In genomic region chr4:86892639-86892965, GRCh38 we compare ENCODE assay signal across 8 cellular contexts. TPM values are rescaled to one million over a fixed set of nuclear protein-coding genes. Genes with fewer than 3 reads are reported as not detected.
DNase-seq lines count a peak whose midpoint lies in the region; ATAC-seq and TF ChIP-seq lines count a peak whose summit lies in the region.

No MANE protein-coding gene starts in this region.

- H3K4me1 ChIP-seq in A673 (ENCODE audit: insufficient read depth, low read length, poor library complexity, severe bottlenecking): peaks cover 17% of the 10 kb centered on the region
- peaks cover 16% of the 10 kb centered on the region; the same call in 1 of the 2 replicates for H3K4me1 ChIP-seq in iPS-20b (ENCODE audit: insufficient read depth, low read length)

- POLR2A ChIA-PET in A673 (lab: Charles Lee; ENCODE audit: low non-redundant PET): no interaction called here
- POLR2A ChIA-PET in activated CD8-positive, alpha-beta T cell treated with anti-CD3 and anti-CD28 coated beads, Interleukin-2, amount 10 ng/mL, durations not matched to agents 7 days and 5 days (lab: Charles Lee): no interaction called here

- H3K27me3 Mint-ChIP-seq in activated CD8-positive, alpha-beta T cell treated with anti-CD3 and anti-CD28 coated beads, Interleukin-2, amount 10 ng/mL, durations not matched to agents 7 days and 5 days (ENCODE audit: low read depth): peaks cover 21% of the 10 kb centered on the region

- H3K36me3 Mint-ChIP-seq in activated CD8-positive, alpha-beta T cell treated with anti-CD3 and anti-CD28 coated beads, Interleukin-2, amount 10 ng/mL, durations not matched to agents 7 days and 5 days (ENCODE audit: low read depth): no peaks in the 10 kb centered on the region

- peaks cover 3% of the 10 kb centered on the region for H3K4me1 Mint-ChIP-seq in activated CD8-positive, alpha-beta T cell treated with anti-CD3 and anti-CD28 coated beads, Interleukin-2, amount 10 ng/mL, durations not matched to agents 7 days and 5 days (ENCODE audit: low read depth)

- H3K9me3 Mint-ChIP-seq in activated CD8-positive, alpha-beta T cell treated with anti-CD3 and anti-CD28 coated beads, Interleukin-2, amount 10 ng/mL, durations not matched to agents 7 days and 5 days (ENCODE audit: insufficient read depth): no peaks in the 10 kb centered on the region

- TF ChIP-seq CTCF in A673 (conservative IDR thresholded peaks at IDR 0.05; ENCODE audit: low read depth, low read length): no peak

- CTCF ChIA-PET in A673 (lab: Charles Lee): interaction anchor here (1.0 kb wide), 1 partner anchor 397 kb away, joined by 4 read pairs; no protein-coding TSS in a partner anchor
- CTCF ChIA-PET in activated CD8-positive, alpha-beta T cell treated with anti-CD3 and anti-CD28 coated beads, Interleukin-2, amount 10 ng/mL, durations not matched to agents 7 days and 5 days (lab: Charles Lee): interaction anchor here (0.7 to 2.0 kb wide), 3 partner anchors 394 to 397 kb away, joined by 3 to 8 read pairs (median 5); no protein-coding TSS in a partner anchor

- H3K27ac ChIP-seq in A673 (ENCODE audit: low read depth, low read length, poor library complexity, severe bottlenecking) (peak overlapping the region; percentile 89), iPS-20b (ENCODE audit: low read length) (peak overlapping the region; percentile 30), substantia nigra (ENCODE audit: low read depth, low read length, poor library complexity, severe bottlenecking) (peak overlapping the region; percentile 58)

- H3K9me3 ChIP-seq in A673 (ENCODE audit: low read depth, low read length, poor library complexity, severe bottlenecking) (no peaks in the 10 kb centered on the region), iPS-20b (ENCODE audit: insufficient read depth, low read depth, low read length) (no peaks in the 10 kb centered on the region)

- H3K9ac ChIP-seq in iPS-20b (ENCODE audit: low read depth, low read length): peak overlapping the region; percentile 89

- no peak for ATAC-seq in activated CD8-positive, alpha-beta T cell treated with anti-CD3 and anti-CD28 coated beads, Interleukin-2, amount 10 ng/mL, durations not matched to agents 7 days and 5 days
- no peak for ATAC-seq in GM21447 (IDR thresholded peaks at IDR 0.05; ENCODE audit: unreplicated experiment)

- no TSS peak for BruUV-seq in A673 (replicated peaks; lab: Mats Ljungman, UMichigan)

- intact Hi-C loops in A673 (cut with micrococcal nuclease; ENCODE audit: unreplicated experiment): loop anchor here (5.0 kb wide), 1 partner anchor 295 kb away; no protein-coding TSS in a partner anchor

- peak overlapping the region; percentile 69 for H3K4me3 Mint-ChIP-seq in activated CD8-positive, alpha-beta T cell treated with anti-CD3 and anti-CD28 coated beads, Interleukin-2, amount 10 ng/mL, durations not matched to agents 7 days and 5 days

- DNase-seq in A673 (ENCODE audit: low spot score) (no peak), H7 (no peak), substantia nigra (lab: John Stamatoyannopoulos, UW) (no peak), OCI-M2 (lab: John Stamatoyannopoulos, UW; ENCODE audit: unreplicated experiment) (no peak)
- DNase-seq in activated CD8-positive, alpha-beta T cell treated with anti-CD3 and anti-CD28 coated beads, Interleukin-2, amount 10 ng/mL, durations not matched to agents 7 days and 5 days: no peak
- no peak for DNase-seq in activated CD4-positive, alpha-beta T cell treated with anti-CD3 and anti-CD28 coated beads for 1 hour

- H3K27me3 ChIP-seq in A673 (replicated peaks; ENCODE audit: insufficient read depth, low read depth, low read length, poor library complexity) (no peaks in the 10 kb centered on the region), H7 (ENCODE audit: control insufficient read depth, insufficient read depth, low read length) (no peaks in the 10 kb centered on the region; the same call in 1 of the 2 replicates), iPS-20b (ENCODE audit: insufficient read depth, low read length) (peaks cover 21% of the 10 kb centered on the region)

- H3K4me3 ChIP-seq in A673 (ENCODE audit: low read depth, low read length, poor library complexity, severe bottlenecking) (peak overlapping the region; percentile 60), H7 (ENCODE audit: insufficient read depth, low read depth, low read length) (peak overlapping the region; percentile 71), iPS-20b (ENCODE audit: low read length) (peak overlapping the region; percentile 77)

- no peak overlapping the region for H3K27ac Mint-ChIP-seq in activated CD8-positive, alpha-beta T cell treated with anti-CD3 and anti-CD28 coated beads, Interleukin-2, amount 10 ng/mL, durations not matched to agents 7 days and 5 days

- H3K36me3 ChIP-seq in A673 (ENCODE audit: insufficient read depth, low read length, poor library complexity, severe bottlenecking) (no peaks in the 10 kb centered on the region), H7 (replicated peaks; ENCODE audit: control insufficient read depth, insufficient read depth, low read length) (0 out of 2 replicates have a peak, but pooled peaks cover under 1% of the 10 kb centered on the region), iPS-20b (ENCODE audit: insufficient read depth, low read depth, low read length) (no peaks in the 10 kb centered on the region)

RNA-seq across cellular contexts. Expression of gene C4orf36, which starts 0.4 kb away (rescaled TPM):
- 3.1 and 5.3 TPM in 2 replicates for total RNA-seq in A673 (2021)
- 0.97 TPM in 1 of 2 replicates, not detected in the other for total RNA-seq in H7 (2014; rRNA removed; shearing (Covaris generic))
- under 1 TPM in 1 of 2 experiments, not detected in 1; 0.37 TPM for total RNA-seq in activated CD8-positive, alpha-beta T cell treated with anti-CD3 and anti-CD28 coated beads, Interleukin-2, amount 10 ng/mL, durations not matched to agents 7 days and 5 days

RNA-seq across cellular contexts. Expression of gene AFF1, which starts 42.2 kb away (rescaled TPM):
- 60.1 and 65.4 TPM in 2 replicates for total RNA-seq in A673 (2021)
- total RNA-seq in H7 (2014; rRNA removed; shearing (Covaris generic)): 27.6 and 42.4 TPM in 2 replicates
- 10 to 100 TPM; 47.8 to 51.6 TPM for total RNA-seq in activated CD8-positive, alpha-beta T cell treated with anti-CD3 and anti-CD28 coated beads, Interleukin-2, amount 10 ng/mL, durations not matched to agents 7 days and 5 days

RNA-seq across cellular contexts. Expression of gene SLC10A6, which starts 43.4 kb away (rescaled TPM):
- total RNA-seq in A673 (2021): 0.26 TPM in 1 of 2 replicates, not detected in the other
- total RNA-seq in H7 (2014; rRNA removed; shearing (Covaris generic)): not detected in 2 replicates
- total RNA-seq in activated CD8-positive, alpha-beta T cell treated with anti-CD3 and anti-CD28 coated beads, Interleukin-2, amount 10 ng/mL, durations not matched to agents 7 days and 5 days: not detected

Comparison
In these comparisons a context has a peak if more than half of its experiments do, and no peak if none do; other contexts are left out.
1. H3K27ac ChIP-seq: peak in every context shown above with its lines; median percentile 89 in A673; 58 in substantia nigra; 30 in iPS-20b.